13 cellular contexts compared by ENCODE assay signal in the genomic region with DNA sequence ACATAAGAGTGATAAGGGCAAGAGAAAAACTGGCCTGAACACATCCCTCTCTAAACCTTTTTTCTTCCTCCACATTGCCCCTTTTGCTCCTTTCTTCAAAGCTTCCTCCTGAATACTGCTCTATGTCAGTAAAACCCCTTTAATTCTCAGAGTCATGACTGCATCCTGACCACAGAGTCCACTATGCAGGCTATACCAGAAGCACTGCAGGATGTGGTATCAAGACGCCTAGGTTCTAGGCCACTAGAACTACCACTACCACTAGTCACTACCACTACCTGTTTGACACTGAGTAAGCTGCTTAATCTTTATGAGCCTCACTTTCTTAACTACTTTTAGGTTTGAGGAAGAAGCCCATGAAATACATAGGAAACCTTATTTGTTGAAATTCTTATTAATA. TPM values are rescaled to one million over a fixed set of nuclear protein-coding genes. Genes with fewer than 3 reads are reported as not detected.
DNase-seq lines count a peak whose midpoint lies in the region; ATAC-seq, FAIRE-seq and TF ChIP-seq lines count a peak whose summit lies in the region.
"Had no signal": no experiment of that assay in that cellular context is flagged by ENCODE, and none has a peak within 500 bp of the region (broad histone marks: within the 10 kb centered on the region; RNA-seq: fewer than 3 reads in every experiment).

No MANE protein-coding gene starts in this region.

- no peak overlapping the region for H3K4me3 ChIP-seq in naive thymus-derived CD4-positive, alpha-beta T cell (ENCODE audit: low read length)
- H3K4me3 ChIP-seq in esophagus muscularis mucosa (no peak overlapping the region), pancreas (no peak overlapping the region), HepG2 (replicated peaks in 1 of 3; ENCODE audit: insufficient read depth in 1 of 3, low read depth in 2 of 3, low read length in 3 of 3) (no peak overlapping the region)

- WGBS in esophagus muscularis mucosa, result 76% methylated on average over 1 of the region's 1 CpG
- 82 to 85% methylated on average over 1 of the region's 1 CpG for WGBS in pancreas, 2 donors
- WGBS in HepG2 (ENCODE audit: low lambda C conversion rate), result 100% methylated on average over 1 of the region's 1 CpG

- FAIRE-seq in pancreas (lab: Jason Lieb, UNC), result no peak
- FAIRE-seq in HepG2 (lab: Jason Lieb, UNC), result no peak
- FAIRE-seq: endometrium had no signal

- H3K9me3 Mint-ChIP-seq in naive thymus-derived CD4-positive, alpha-beta T cell, result no peaks in the 10 kb centered on the region
- H3K9me3 Mint-ChIP-seq: WTC11 had no signal

- no peaks in the 10 kb centered on the region for H3K27me3 ChIP-seq in naive thymus-derived CD4-positive, alpha-beta T cell (ENCODE audit: control insufficient read depth in 2 of 2, insufficient read depth in 2 of 2, low read length in 2 of 2)
- H3K27me3 ChIP-seq in esophagus muscularis mucosa (no peaks in the 10 kb centered on the region), pancreas (peaks cover 0 to 5% (median 0%) of the 10 kb centered on the region in 4 donors), HepG2 (ENCODE audit: control insufficient read depth in 1 of 2, insufficient read depth in 2 of 2, low read length in 2 of 2) (no peaks in the 10 kb centered on the region)

- H3K4me1 Mint-ChIP-seq in naive thymus-derived CD4-positive, alpha-beta T cell, result peaks cover 19 to 84% (median 52%) of the 10 kb centered on the region in 7 donors

- no peaks in the 10 kb centered on the region for H3K79me2 ChIP-seq in HepG2 (ENCODE audit: insufficient read depth, low read length)

- TF ChIP-seq POLR2A in esophagus muscularis mucosa (IDR thresholded peaks at IDR 0.05; ENCODE audit: low read depth), result no peak
- no peak for TF ChIP-seq POLR2A in HepG2 (IDR thresholded peaks at IDR 0.05; ENCODE audit: insufficient read depth in 1 of 2, low read depth in 2 of 2, low read length in 2 of 2)

- H3K36me3 Mint-ChIP-seq in naive thymus-derived CD4-positive, alpha-beta T cell, result peaks cover 0 to 9% (median 0%) of the 10 kb centered on the region in 5 donors
- H3K36me3 Mint-ChIP-seq: WTC11 had no signal

- TF ChIP-seq CTCF in esophagus muscularis mucosa (IDR thresholded peaks at IDR 0.05) (no peak), pancreas (IDR thresholded peaks at IDR 0.05) (no peak), HepG2 (CRISPR knock-in tag; IDR thresholded peaks at IDR 0.05) (no peak)

- no peaks in the 10 kb centered on the region for H3K9me3 ChIP-seq in naive thymus-derived CD4-positive, alpha-beta T cell (ENCODE audit: control insufficient read depth in 2 of 3, low read length in 3 of 3)
- H3K9me3 ChIP-seq in esophagus muscularis mucosa (no peaks in the 10 kb centered on the region), pancreas (no peaks in the 10 kb centered on the region), HepG2 (ENCODE audit: low read length) (no peaks in the 10 kb centered on the region)

- TF ChIP-seq RAD21 in HepG2 (CRISPR knock-in tag; IDR thresholded peaks at IDR 0.05), result no peak

- CTCF ChIA-PET in naive thymus-derived CD4-positive, alpha-beta T cell (lab: Charles Lee), result no interaction called here
- CTCF ChIA-PET in HepG2 (lab: Yijun Ruan, JAX; ENCODE audit: low intra/inter-chr PET ratio, low total read pairs), result no interaction called here

- intact Hi-C loops in naive thymus-derived CD4-positive, alpha-beta T cell (cut with micrococcal nuclease), result loop anchor here in 1 of 2 donors (1.0 kb wide), 1 partner anchor 9 kb away; no protein-coding TSS in a partner anchor
- intact Hi-C loops in esophagus muscularis mucosa (cut with DNase I) (no loop called here), pancreas (cut with DNase I) (no loop called here), HepG2 (cut with micrococcal nuclease; ENCODE audit: unreplicated experiment) (no loop called here)

- in situ Hi-C loops in HepG2 (cut with HindIII; ENCODE audit: extremely low pct_ligation_motif_present, low pct_unique_long_range_greater_than_20kb), result no loop called here

- no peaks in the 10 kb centered on the region for H3K36me3 ChIP-seq in naive thymus-derived CD4-positive, alpha-beta T cell (ENCODE audit: control insufficient read depth in 2 of 3, insufficient read depth in 3 of 3, low read length in 3 of 3)
- H3K36me3 ChIP-seq in esophagus muscularis mucosa (no peaks in the 10 kb centered on the region), pancreas (no peaks in the 10 kb centered on the region), HepG2 (replicated peaks in 1 of 2; ENCODE audit: control insufficient read depth in 1 of 2, insufficient read depth in 2 of 2, low read length in 2 of 2) (no peaks in the 10 kb centered on the region)

- no peak overlapping the region for H3K4me2 ChIP-seq in HepG2 (ENCODE audit: low read depth, low read length)

- no peak overlapping the region for H2AFZ ChIP-seq in HepG2 (ENCODE audit: low read length)

- no peaks in the 10 kb centered on the region for H4K20me1 ChIP-seq in HepG2 (ENCODE audit: insufficient read depth, low read length)

- peak; percentile 3 for DNase-seq in NK-92 treated with Interleukin-12 subunit alpha and Interleukin-12 subunit beta, amount 100 ng/mL, for 24 hours (lab: John Stamatoyannopoulos, UW)
- DNase-seq in NK-92 (lab: John Stamatoyannopoulos, UW; ENCODE audit: unreplicated experiment), result no peak
- DNase-seq in naive thymus-derived CD4-positive, alpha-beta T cell, result peak in 4 of 9 donors; percentile 3 to 31 (median 20)
- DNase-seq in esophagus muscularis mucosa (ENCODE audit: extremely low spot score), result no peak
- no peak for DNase-seq in pancreas
- DNase-seq in HepG2 (ENCODE audit: low spot score), result no peak
- DNase-seq: left cardiac atrium, NCI-H1930 had no signal

- BruUV-seq in HepG2 (replicated peaks; lab: Mats Ljungman, UMichigan), result no TSS peak

- ATAC-seq in GM21619 (IDR thresholded peaks at IDR 0.05; ENCODE audit: unreplicated experiment) (peak; percentile 94), HG03558 (IDR thresholded peaks at IDR 0.05; ENCODE audit: extremely low read depth, unreplicated experiment) (peak; percentile 79), pancreas (no peak), HepG2 (no peak)
- peak; percentile 88 for ATAC-seq in naive thymus-derived CD4-positive, alpha-beta T cell
- ATAC-seq: left cardiac atrium, WTC11 had no signal

- POLR2A ChIA-PET in naive thymus-derived CD4-positive, alpha-beta T cell (lab: Charles Lee), result interaction anchor here (1.5 kb wide), 1 partner anchor 8 kb away, joined by 5 read pairs; a partner anchor contains a TSS
- POLR2A ChIA-PET in HepG2 (lab: Yijun Ruan, JAX), result no interaction called here

- H3K27me3 Mint-ChIP-seq in naive thymus-derived CD4-positive, alpha-beta T cell, result no peaks in the 10 kb centered on the region

- H3K27ac ChIP-seq in naive thymus-derived CD4-positive, alpha-beta T cell (ENCODE audit: low read depth, low read length), result no peak overlapping the region
- H3K27ac ChIP-seq in esophagus muscularis mucosa (replicated peaks in 1 of 4) (no peak overlapping the region), pancreas (no peak overlapping the region), HepG2 (ENCODE audit: extremely low read length, insufficient read depth, low read length) (no peak overlapping the region)
- H3K27ac ChIP-seq: 22Rv1 had no signal

- H3K9ac ChIP-seq in HepG2 (ENCODE audit: insufficient read depth, low read depth, low read length), result no peak overlapping the region

- no peak for TF ChIP-seq EP300 in esophagus muscularis mucosa (IDR thresholded peaks at IDR 0.05)
- no peak for TF ChIP-seq EP300 in HepG2 (IDR thresholded peaks at IDR 0.05; ENCODE audit: low read depth in 2 of 2, low read length in 2 of 2)
- no peak for TF ChIP-seq EP300 in HepG2 (CRISPR knock-in tag; IDR thresholded peaks at IDR 0.05; ENCODE audit: borderline replicate concordance)

- peak overlapping the region in 7 of 10 donors; percentile 2 to 73 (median 6) for H3K4me3 Mint-ChIP-seq in naive thymus-derived CD4-positive, alpha-beta T cell
- H3K4me3 Mint-ChIP-seq: WTC11 had no signal

- peaks cover 0 to 18% of the 10 kb centered on the region in 2 donors for H3K4me1 ChIP-seq in naive thymus-derived CD4-positive, alpha-beta T cell (ENCODE audit: control insufficient read depth in 2 of 2, insufficient read depth in 2 of 2, low read length in 2 of 2)
- H3K4me1 ChIP-seq in esophagus muscularis mucosa (peaks cover 16 to 31% (median 25%) of the 10 kb centered on the region in 4 donors), pancreas (no peaks in the 10 kb centered on the region), HepG2 (ENCODE audit: insufficient read depth, low read length) (no peaks in the 10 kb centered on the region)

- H3K27ac Mint-ChIP-seq in naive thymus-derived CD4-positive, alpha-beta T cell, result peak overlapping the region in 7 of 9 donors; percentile 3 to 92 (median 38)
- H3K27ac Mint-ChIP-seq: WTC11 had no signal

TF ChIP-seq in HepG2, 621 proteins besides CTCF, POLR2A, EP300 and RAD21 (continues in another document):
- TF ChIP-seq ZNF879 (CRISPR knock-in tag; IDR thresholded peaks at IDR 0.05) (no peak), ZNF878 (CRISPR knock-in tag; IDR thresholded peaks at IDR 0.05) (no peak)

RNA-seq across cellular contexts. Expression of gene ARHGEF9, which starts 38.7 kb away (rescaled TPM):
- total RNA-seq in naive thymus-derived CD4-positive, alpha-beta T cell, result 10 to 100 TPM; 24.8 to 39.0 (median 29.5) TPM
- polyA plus RNA-seq in naive thymus-derived CD4-positive, alpha-beta T cell, result 1 to 10 TPM; 9.6 to 9.7 TPM
- total RNA-seq in esophagus muscularis mucosa, result 10 to 100 TPM; 18.7 to 21.4 (median 20.4) TPM
- 10 to 100 TPM in 2 of 6 donors, 1 to 10 TPM in 4; 5.8 to 10.8 (median 8.2) TPM for total RNA-seq in pancreas
- polyA plus RNA-seq in pancreas, result 10 to 100 TPM; 10.8 to 18.3 TPM
- 1.8 and 2.0 TPM in 2 replicates for total RNA-seq in HepG2 (2016; rRNA removed; fragmentation: Illumina TruSeq; extraction: Trizol)
- total RNA-seq in HepG2 (2016; cell fraction: cytosol; rRNA removed; fragmentation: Illumina TruSeq; extraction: Trizol; ENCODE audit: low read depth), result 1.5 and 1.8 TPM in 2 replicates
- total RNA-seq in HepG2 (2016; cell fraction: insoluble cytoplasmic fraction; rRNA removed; fragmentation: Illumina TruSeq; extraction: Trizol), result 0.88 and 1.8 TPM in 2 replicates
- 0.80 and 2.1 TPM in 2 replicates for total RNA-seq in HepG2 (2016; cell fraction: membrane; rRNA removed; fragmentation: Illumina TruSeq; extraction: Trizol)
- 1.3 and 2.9 TPM in 2 replicates for total RNA-seq in HepG2 (2016; cell fraction: nucleus; rRNA removed; fragmentation: Illumina TruSeq; extraction: Trizol)
- 0.67 and 0.91 TPM in 2 replicates for polyA plus RNA-seq in HepG2 (2011; rRNA removed)
- 0.36 and 0.63 TPM in 2 replicates for polyA plus RNA-seq in HepG2 (2011; cell fraction: cytosol; rRNA removed)
- polyA plus RNA-seq in HepG2 (2011; cell fraction: nucleus; rRNA removed), result 1.00 and 1.4 TPM in 2 replicates
- polyA plus RNA-seq in HepG2 (2012), result 0.51 and 1.3 TPM in 2 replicates
- polyA plus RNA-seq in HepG2 (2016; cell fraction: cytosol; fragmentation: Illumina TruSeq; extraction: Trizol; ENCODE audit: low read depth), result 0.46 and 0.60 TPM in 2 replicates
- polyA plus RNA-seq in HepG2 (2016; cell fraction: insoluble cytoplasmic fraction; fragmentation: Illumina TruSeq; extraction: Trizol; ENCODE audit: low read depth), result 0.85 and 1.3 TPM in 2 replicates
- 0.63 and 0.65 TPM in 2 replicates for polyA plus RNA-seq in HepG2 (2016; cell fraction: membrane; fragmentation: Illumina TruSeq; extraction: Trizol; ENCODE audit: low read depth)
- 2.7 TPM in 2 replicates for polyA plus RNA-seq in HepG2 (2016; cell fraction: nucleus; fragmentation: Illumina TruSeq; extraction: Trizol; ENCODE audit: insufficient read depth, low read depth)
- 0.19 and 2.0 TPM in 2 replicates for polyA minus RNA-seq in HepG2 (2011; rRNA and poly(A)+ RNA removed; ENCODE audit: low replicate concordance)
- 0.30 TPM in 1 of 2 replicates, not detected in the other for polyA minus RNA-seq in HepG2 (2011; cell fraction: cytosol; rRNA and poly(A)+ RNA removed)
- polyA minus RNA-seq in HepG2 (2011; cell fraction: nucleus; rRNA and poly(A)+ RNA removed), result 2.1 and 2.3 TPM in 2 replicates

Comparison
In these comparisons a context has a peak if more than half of its experiments do, and no peak if none do; other contexts are left out.
1. ATAC-seq: peak in GM21619 (single experiment), HG03558 (single experiment) and naive thymus-derived CD4-positive, alpha-beta T cell (single experiment); none in pancreas (0 of 4) and HepG2 (single experiment).